8 cellular contexts compared by ENCODE assay signal in the genomic region with DNA sequence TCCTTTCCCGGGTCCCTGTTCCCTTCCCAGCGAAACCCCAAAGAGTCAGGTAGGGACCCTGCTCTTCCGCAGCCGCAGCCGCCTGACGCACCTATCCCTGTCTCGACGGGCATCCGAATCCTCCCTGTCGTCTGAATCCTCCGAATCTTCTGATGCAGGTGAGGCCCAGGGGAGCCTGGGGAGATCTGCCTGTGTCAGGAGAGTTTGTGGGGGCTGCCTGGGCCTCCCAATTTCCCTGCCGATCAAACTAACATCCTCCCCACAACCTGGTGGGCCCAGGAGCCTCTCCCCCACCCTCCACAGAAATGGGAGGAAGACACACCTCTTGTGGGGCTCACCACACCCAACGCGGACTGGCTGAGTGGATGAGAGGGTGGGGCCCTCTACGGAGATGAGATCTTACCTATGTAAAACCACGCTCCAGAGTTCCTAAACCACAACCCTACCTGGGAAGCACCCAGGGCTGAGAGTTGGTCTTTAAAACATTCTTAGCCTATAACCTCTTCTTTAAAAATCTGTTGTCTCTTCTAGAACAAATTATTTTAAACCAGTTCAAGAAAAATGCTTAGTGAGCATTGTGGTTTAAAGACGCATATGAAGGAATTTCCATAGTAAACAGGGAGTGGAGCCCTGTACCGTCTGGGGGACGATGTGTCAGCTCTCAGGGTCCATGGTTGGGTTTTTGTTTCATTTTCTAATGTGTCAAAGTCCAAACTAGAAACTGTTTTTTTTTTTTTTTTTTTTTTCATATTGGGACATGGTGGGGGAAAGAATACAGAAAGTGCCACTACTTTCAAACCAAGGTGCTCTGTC. TPM values are rescaled to one million over a fixed set of nuclear protein-coding genes. Genes with fewer than 3 reads are reported as not detected.
DNase-seq lines count a peak whose midpoint lies in the region; ATAC-seq, FAIRE-seq and TF ChIP-seq lines count a peak whose summit lies in the region.

No MANE protein-coding gene starts in this region.

- peak overlapping the region; percentile 87 to 99 (median 93) for H3K27ac Mint-ChIP-seq in CD8-positive, alpha-beta memory T cell
- peak overlapping the region; percentile 86 to 99 for H3K27ac Mint-ChIP-seq in activated naive CD4-positive, alpha-beta T cell treated with anti-CD3 and anti-CD28 coated beads, Interleukin-2, amount 50 U/mL, for 72 hours

- TF ChIP-seq RAD21 in liver (IDR thresholded peaks at IDR 0.05): no peak

- peak overlapping the region; percentile 21 to 57 for H3K9ac ChIP-seq in liver (ENCODE audit: low read depth in 1 of 2, low read length in 2 of 2)

- H3K4me3 Mint-ChIP-seq in CD8-positive, alpha-beta memory T cell: peak overlapping the region; percentile 94 to 100 (median 98)

- peak overlapping the region; percentile 60 for H3K27ac ChIP-seq in CD8-positive, alpha-beta memory T cell (ENCODE audit: low read depth, low read length)
- H3K27ac ChIP-seq in liver (ENCODE audit: low read depth in 1 of 2, low read length in 2 of 2): peak overlapping the region; percentile 81 to 82

- POLR2A ChIA-PET in CD8-positive, alpha-beta memory T cell (lab: Charles Lee): interaction anchor here (0.6 to 1.0 kb wide), 2 partner anchors 10 to 11 kb away, joined by 3 to 4 read pairs; a partner anchor contains a TSS

- WGBS in liver: 72% methylated on average over 19 of the region's 19 CpGs

- H3K9me3 ChIP-seq in CD8-positive, alpha-beta memory T cell (ENCODE audit: low read length): no peaks in the 10 kb centered on the region
- no peaks in the 10 kb centered on the region for H3K9me3 ChIP-seq in liver (ENCODE audit: control insufficient read depth in 4 of 4, low read length in 3 of 4)

- TF ChIP-seq CTCF in LNCaP clone FGC (IDR thresholded peaks at IDR 0.05; ENCODE audit: control insufficient read depth, extremely low read depth, insufficient read depth) (no peak), liver (IDR thresholded peaks at IDR 0.05; ENCODE audit: low read depth, low read length, missing input control) (no peak)

- CTCF ChIA-PET in CD8-positive, alpha-beta memory T cell (lab: Charles Lee): interaction anchor here (3.5 kb wide), 1 partner anchor 22 kb away, joined by 44 read pairs; a partner anchor contains a TSS

- no peaks in the 10 kb centered on the region for H3K27me3 ChIP-seq in CD8-positive, alpha-beta memory T cell (ENCODE audit: insufficient read depth, low read length, poor library complexity, severe bottlenecking)
- H3K27me3 ChIP-seq in liver (ENCODE audit: control insufficient read depth in 4 of 4, insufficient read depth in 4 of 4, low read length in 3 of 4): no peaks in the 10 kb centered on the region

- peaks cover 46 to 66% (median 58%) of the 10 kb centered on the region in 3 donors for H3K4me1 Mint-ChIP-seq in CD8-positive, alpha-beta memory T cell

- peaks cover 38% of the 10 kb centered on the region for H3K36me3 ChIP-seq in CD8-positive, alpha-beta memory T cell (ENCODE audit: insufficient read depth, low read length)
- peaks cover 0 to 4% (median under 1%) of the 10 kb centered on the region in 4 donors for H3K36me3 ChIP-seq in liver (ENCODE audit: control insufficient read depth in 4 of 4, insufficient read depth in 3 of 4, low read depth in 1 of 4, low read length in 3 of 4)

- no peak for FAIRE-seq in urothelium cell line (lab: Jason Lieb, UNC)

- peaks cover 58% of the 10 kb centered on the region for H3K4me1 ChIP-seq in CD8-positive, alpha-beta memory T cell (ENCODE audit: insufficient read depth, low read length)
- H3K4me1 ChIP-seq in liver (ENCODE audit: control insufficient read depth in 4 of 4, insufficient read depth in 4 of 4, low read length in 3 of 4): peaks cover 12 to 39% (median 26%) of the 10 kb centered on the region in 4 donors

- peaks cover 0 to 3% of the 10 kb centered on the region in 2 donors for H3K27me3 Mint-ChIP-seq in CD8-positive, alpha-beta memory T cell

- ATAC-seq in activated naive CD4-positive, alpha-beta T cell treated with anti-CD3 and anti-CD28 coated beads, Interleukin-2, amount 50 U/mL, for 72 hours: peak; percentile 21 to 22
- no peak for ATAC-seq in HG02852 (IDR thresholded peaks at IDR 0.05; ENCODE audit: unreplicated experiment)
- no peak for ATAC-seq in GM21423 (IDR thresholded peaks at IDR 0.05; ENCODE audit: unreplicated experiment)

- no peaks in the 10 kb centered on the region for H3K9me3 Mint-ChIP-seq in CD8-positive, alpha-beta memory T cell
- no peaks in the 10 kb centered on the region for H3K9me3 Mint-ChIP-seq in activated naive CD4-positive, alpha-beta T cell treated with anti-CD3 and anti-CD28 coated beads, Interleukin-2, amount 50 U/mL, for 72 hours

- peak in 3 of 5 donors; percentile 45 to 66 (median 62) for DNase-seq in CD8-positive, alpha-beta memory T cell
- DNase-seq in LNCaP clone FGC (ENCODE audit: low read depth) (no peak), urothelium cell line (ENCODE audit: low spot score) (no peak), NCI-H2107 treated with DMSO at 0.1 percent for 48 hours (lab: John Stamatoyannopoulos, UW; ENCODE audit: unreplicated experiment) (no peak)
- DNase-seq in activated naive CD4-positive, alpha-beta T cell treated with anti-CD3 and anti-CD28 coated beads, Interleukin-2, amount 50 U/mL, for 72 hours (ENCODE audit: low spot score in 2 of 2): no peak

- H3K36me3 Mint-ChIP-seq in CD8-positive, alpha-beta memory T cell: peaks cover 17 to 68% (median 24%) of the 10 kb centered on the region in 3 donors
- peaks cover 41 to 43% of the 10 kb centered on the region in 2 donors for H3K36me3 Mint-ChIP-seq in activated naive CD4-positive, alpha-beta T cell treated with anti-CD3 and anti-CD28 coated beads, Interleukin-2, amount 50 U/mL, for 72 hours

- H3K4me3 ChIP-seq in CD8-positive, alpha-beta memory T cell (ENCODE audit: low read length): peak overlapping the region; percentile 88
- peak overlapping the region; percentile 76 for H3K4me3 ChIP-seq in LNCaP clone FGC (ENCODE audit: low read depth, low read length)
- no peak overlapping the region for H3K4me3 ChIP-seq in liver (ENCODE audit: low read depth in 1 of 3, low read length in 3 of 3)

TF ChIP-seq in liver, 16 proteins besides CTCF, POLR2A, EP300 and RAD21 (continues in another document):
- TF ChIP-seq SP1 (IDR thresholded peaks at IDR 0.05): peak; percentile 57
- no peak for TF ChIP-seq YY1 (IDR thresholded peaks at IDR 0.05)
- TF ChIP-seq HNF4G (IDR thresholded peaks at IDR 0.05): peak; percentile 42
- TF ChIP-seq JUND (IDR thresholded peaks at IDR 0.05): no peak
- no peak for TF ChIP-seq FOXA1 (IDR thresholded peaks at IDR 0.05)
- TF ChIP-seq HNF4A (conservative IDR thresholded peaks at IDR 0.05): peak; percentile 82 to 83
- no peak for TF ChIP-seq TAF1 (conservative IDR thresholded peaks at IDR 0.05)
- TF ChIP-seq, protein P1, sequence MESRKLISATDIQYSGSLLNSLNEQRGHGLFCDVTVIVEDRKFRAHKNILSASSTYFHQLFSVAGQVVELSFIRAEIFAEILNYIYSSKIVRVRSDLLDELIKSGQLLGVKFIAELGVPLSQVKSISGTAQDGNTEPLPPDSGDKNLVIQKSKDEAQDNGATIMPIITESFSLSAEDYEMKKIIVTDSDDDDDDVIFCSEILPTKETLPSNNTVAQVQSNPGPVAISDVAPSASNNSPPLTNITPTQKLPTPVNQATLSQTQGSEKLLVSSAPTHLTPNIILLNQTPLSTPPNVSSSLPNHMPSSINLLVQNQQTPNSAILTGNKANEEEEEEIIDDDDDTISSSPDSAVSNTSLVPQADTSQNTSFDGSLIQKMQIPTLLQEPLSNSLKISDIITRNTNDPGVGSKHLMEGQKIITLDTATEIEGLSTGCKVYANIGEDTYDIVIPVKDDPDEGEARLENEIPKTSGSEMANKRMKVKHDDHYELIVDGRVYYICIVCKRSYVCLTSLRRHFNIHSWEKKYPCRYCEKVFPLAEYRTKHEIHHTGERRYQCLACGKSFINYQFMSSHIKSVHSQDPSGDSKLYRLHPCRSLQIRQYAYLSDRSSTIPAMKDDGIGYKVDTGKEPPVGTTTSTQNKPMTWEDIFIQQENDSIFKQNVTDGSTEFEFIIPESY (IDR thresholded peaks at IDR 0.05): no peak
- no peak for TF ChIP-seq EGR1 (IDR thresholded peaks at IDR 0.05; ENCODE audit: low read depth in 2 of 2)
- no peak for TF ChIP-seq GABPA (IDR thresholded peaks at IDR 0.05 in 1 of 2, conservative IDR thresholded peaks at IDR 0.05 in 1 of 2)
- TF ChIP-seq, protein P2, sequence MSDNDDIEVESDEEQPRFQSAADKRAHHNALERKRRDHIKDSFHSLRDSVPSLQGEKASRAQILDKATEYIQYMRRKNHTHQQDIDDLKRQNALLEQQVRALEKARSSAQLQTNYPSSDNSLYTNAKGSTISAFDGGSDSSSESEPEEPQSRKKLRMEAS (IDR thresholded peaks at IDR 0.05): no peak

RNA-seq across cellular contexts. Expression of a gene that starts 1.7 kb away (rescaled TPM):
- 10 to 100 TPM; 78.0 to 81.6 TPM for total RNA-seq in CD8-positive, alpha-beta memory T cell
- 61.6 TPM for polyA plus RNA-seq in CD8-positive, alpha-beta memory T cell
- total RNA-seq in activated naive CD4-positive, alpha-beta T cell treated with anti-CD3 and anti-CD28 coated beads, Interleukin-2, amount 50 U/mL, for 72 hours: 100 to 1,000 TPM in 1 of 2 donors, 10 to 100 TPM in 1; 72.9 to 168 TPM
- total RNA-seq in liver: 10 to 100 TPM in 1 of 2 donors, 1 to 10 TPM in 1; 4.4 to 11.9 TPM
- 10 to 100 TPM in 1 of 2 donors, 1 to 10 TPM in 1; 6.5 to 12.9 TPM for polyA plus RNA-seq in liver

RNA-seq across cellular contexts. Expression of a gene that starts 11.3 kb away (rescaled TPM):
- total RNA-seq in CD8-positive, alpha-beta memory T cell: 10 to 100 TPM; 66.4 to 69.9 TPM
- 1.7 TPM for polyA plus RNA-seq in CD8-positive, alpha-beta memory T cell
- 10 to 100 TPM; 34.4 to 48.1 TPM for total RNA-seq in activated naive CD4-positive, alpha-beta T cell treated with anti-CD3 and anti-CD28 coated beads, Interleukin-2, amount 50 U/mL, for 72 hours
- 10 to 100 TPM; 20.3 to 30.5 TPM for total RNA-seq in liver
- 10 to 100 TPM in 1 of 2 donors, 1 to 10 TPM in 1; 4.5 to 32.4 TPM for polyA plus RNA-seq in liver

RNA-seq across cellular contexts. Expression of a gene that starts 16.6 kb away (rescaled TPM):
- under 1 TPM; 0.13 to 0.24 TPM for total RNA-seq in CD8-positive, alpha-beta memory T cell
- polyA plus RNA-seq in CD8-positive, alpha-beta memory T cell: not detected
- total RNA-seq in activated naive CD4-positive, alpha-beta T cell treated with anti-CD3 and anti-CD28 coated beads, Interleukin-2, amount 50 U/mL, for 72 hours: under 1 TPM in 1 of 2 donors, not detected in 1; 0.14 TPM
- total RNA-seq in liver: not detected
- not detected for polyA plus RNA-seq in liver

RNA-seq across cellular contexts. Expression of a gene that starts 22.5 kb away (rescaled TPM):
- total RNA-seq in CD8-positive, alpha-beta memory T cell: 10 to 100 TPM; 14.0 to 15.7 TPM
- 18.4 TPM for polyA plus RNA-seq in CD8-positive, alpha-beta memory T cell
- 10 to 100 TPM; 10.6 to 17.8 TPM for total RNA-seq in activated naive CD4-positive, alpha-beta T cell treated with anti-CD3 and anti-CD28 coated beads, Interleukin-2, amount 50 U/mL, for 72 hours
- 10 to 100 TPM in 1 of 2 donors, 1 to 10 TPM in 1; 9.2 to 14.5 TPM for total RNA-seq in liver
- 10 to 100 TPM in 1 of 2 donors, 1 to 10 TPM in 1; 9.1 to 13.1 TPM for polyA plus RNA-seq in liver

RNA-seq across cellular contexts. Expression of a gene that starts 30.2 kb away (rescaled TPM):
- 10 to 100 TPM; 72.7 to 74.9 TPM for total RNA-seq in CD8-positive, alpha-beta memory T cell
- 27.0 TPM for polyA plus RNA-seq in CD8-positive, alpha-beta memory T cell
- 10 to 100 TPM; 44.7 to 45.0 TPM for total RNA-seq in activated naive CD4-positive, alpha-beta T cell treated with anti-CD3 and anti-CD28 coated beads, Interleukin-2, amount 50 U/mL, for 72 hours
- total RNA-seq in liver: 10 to 100 TPM in 1 of 2 donors, 1 to 10 TPM in 1; 3.8 to 27.3 TPM
- 10 to 100 TPM in 1 of 2 donors, 1 to 10 TPM in 1; 9.9 to 10.8 TPM for polyA plus RNA-seq in liver

Comparison
In these comparisons a context has a peak if more than half of its experiments do, and no peak if none do; other contexts are left out.
1. DNase-seq: peak in CD8-positive, alpha-beta memory T cell (3 of 5); none in LNCaP clone FGC (single experiment), activated naive CD4-positive, alpha-beta T cell treated with anti-CD3 and anti-CD28 coated beads, Interleukin-2, amount 50 U/mL, for 72 hours (0 of 2), urothelium cell line (single experiment) and NCI-H2107 treated with DMSO at 0.1 percent for 48 hours (single experiment).
2. H3K4me3 ChIP-seq: peak in CD8-positive, alpha-beta memory T cell (single experiment) and LNCaP clone FGC (single experiment); none in liver (0 of 3).
3. ATAC-seq: peak in activated naive CD4-positive, alpha-beta T cell treated with anti-CD3 and anti-CD28 coated beads, Interleukin-2, amount 50 U/mL, for 72 hours (2 of 2); none in HG02852 (single experiment) and GM21423 (single experiment).
4. RNA of a gene that starts 1.7 kb away (total RNA-seq): 72.9 to 168 TPM in activated naive CD4-positive, alpha-beta T cell treated with anti-CD3 and anti-CD28 coated beads, Interleukin-2, amount 50 U/mL, for 72 hours and 78.0 to 81.6 TPM in CD8-positive, alpha-beta memory T cell; 4.4 to 11.9 TPM in liver; every median in the first group is over 4 times any median in the second.